ENCODE assay signal across 22 cellular contexts in the genomic region with DNA sequence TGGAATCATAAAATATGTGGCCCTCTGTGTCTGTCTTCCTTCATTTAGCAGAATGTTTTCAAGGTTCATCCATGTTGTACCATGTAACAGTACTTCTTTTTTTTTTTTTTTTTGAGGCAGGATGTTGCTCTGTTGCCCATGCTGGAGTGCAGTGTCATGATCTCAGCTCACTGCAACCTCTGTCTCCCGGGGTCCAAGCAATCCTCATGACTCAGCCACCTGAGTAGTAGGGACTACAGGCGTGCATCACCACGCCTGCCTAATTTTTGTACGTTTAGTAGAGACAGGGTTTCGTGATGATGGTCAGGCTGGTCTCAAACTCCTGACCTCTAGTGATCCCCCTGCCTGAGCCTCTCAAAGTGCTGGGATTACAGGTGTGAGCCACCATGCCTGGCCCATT. TPM values are rescaled to one million over a fixed set of nuclear protein-coding genes. Genes with fewer than 3 reads are reported as not detected.
DNase-seq lines count a peak whose midpoint lies in the region; ATAC-seq and TF ChIP-seq lines count a peak whose summit lies in the region.
"Had no signal": no experiment of that assay in that cellular context is flagged by ENCODE, and none has a peak within 500 bp of the region (broad histone marks: within the 10 kb centered on the region; RNA-seq: fewer than 3 reads in every experiment).

No MANE protein-coding gene starts in this region.

- peaks cover 66% of the 10 kb centered on the region for H3K36me3 Mint-ChIP-seq in stimulated activated naive CD8-positive, alpha-beta T cell treated with anti-CD3 and anti-CD28 coated beads, Interleukin-15, Interleukin-2, amounts not matched to agents 100 ng/mL and 50 ng/mL, for 24 hours (ENCODE audit: low read depth)
- H3K36me3 Mint-ChIP-seq in HFFc6 (ENCODE audit: low read depth): peaks cover 35% of the 10 kb centered on the region
- peaks cover 71 to 88% of the 10 kb centered on the region in 2 donors for H3K36me3 Mint-ChIP-seq in CD14-positive monocyte

- peak overlapping the region; percentile 4 for H3K27ac Mint-ChIP-seq in stimulated activated naive CD8-positive, alpha-beta T cell treated with anti-CD3 and anti-CD28 coated beads, Interleukin-15, Interleukin-2, amounts not matched to agents 100 ng/mL and 50 ng/mL, for 24 hours
- peak overlapping the region in 1 of 2 donors; percentile 40 for H3K27ac Mint-ChIP-seq in stimulated activated naive CD8-positive, alpha-beta T cell treated with anti-CD3 and anti-CD28 coated beads, Interleukin-15, amount 100 ng/mL, for 72 hours
- H3K27ac Mint-ChIP-seq in HFFc6 (peak overlapping the region; percentile 37), CD14-positive monocyte (peak overlapping the region in 3 of 7 donors; percentile 8 to 52 (median 8))
- H3K27ac Mint-ChIP-seq: CD8-positive, alpha-beta T cell had no signal

- no peak overlapping the region for H3K4me3 ChIP-seq in fibroblast of mammary gland (ENCODE audit: control insufficient read depth, low read depth, low read length)
- H3K4me3 ChIP-seq: hepatocyte, left ventricle myocardium inferior, tibial artery had no signal

- no peaks in the 10 kb centered on the region for H3K9me3 Mint-ChIP-seq in stimulated activated naive CD8-positive, alpha-beta T cell treated with anti-CD3 and anti-CD28 coated beads, Interleukin-15, Interleukin-2, amounts not matched to agents 100 ng/mL and 50 ng/mL, for 24 hours
- no peaks in the 10 kb centered on the region for H3K9me3 Mint-ChIP-seq in stimulated activated naive CD8-positive, alpha-beta T cell treated with anti-CD3 and anti-CD28 coated beads, Interleukin-15, amount 100 ng/mL, for 72 hours
- H3K9me3 Mint-ChIP-seq in HFFc6 (no peaks in the 10 kb centered on the region), CD14-positive monocyte (peaks cover 0 to 5% (median 0%) of the 10 kb centered on the region in 7 donors)
- H3K9me3 Mint-ChIP-seq: CD8-positive, alpha-beta T cell had no signal

- intact Hi-C loops in CD14-positive monocyte (cut with micrococcal nuclease): no loop called here

- TF ChIP-seq CTCF in HFFc6 (IDR thresholded peaks at IDR 0.05): no peak
- no peak for TF ChIP-seq CTCF in fibroblast of mammary gland (conservative IDR thresholded peaks at IDR 0.05; ENCODE audit: control insufficient read depth, insufficient read depth, low read depth, low read length)
- TF ChIP-seq CTCF in CD14-positive monocyte (IDR thresholded peaks at IDR 0.05): no peak

- H3K4me1 Mint-ChIP-seq in stimulated activated naive CD8-positive, alpha-beta T cell treated with anti-CD3 and anti-CD28 coated beads, Interleukin-15, Interleukin-2, amounts not matched to agents 100 ng/mL and 50 ng/mL, for 24 hours (ENCODE audit: low read depth): peaks cover 4% of the 10 kb centered on the region
- peaks cover 5% of the 10 kb centered on the region for H3K4me1 Mint-ChIP-seq in stimulated activated naive CD8-positive, alpha-beta T cell treated with anti-CD3 and anti-CD28 coated beads, Interleukin-15, amount 100 ng/mL, for 72 hours
- H3K4me1 Mint-ChIP-seq in HFFc6 (ENCODE audit: low read depth) (peaks cover 32% of the 10 kb centered on the region), CD14-positive monocyte (no peaks in the 10 kb centered on the region)

- no peak for DNase-seq in stimulated activated naive CD8-positive, alpha-beta T cell treated with anti-CD3 and anti-CD28 coated beads, Interleukin-15, amount 100 ng/mL, for 72 hours
- DNase-seq in HFFc6 (no peak), fibroblast of mammary gland (ENCODE audit: low read depth) (peak; percentile 53), mesenteric fat pad (ENCODE audit: low spot score) (no peak), CD14-positive monocyte (ENCODE audit: low spot score) (no peak), DMS79 (lab: John Stamatoyannopoulos, UW) (no peak), NCI-H2107 (lab: John Stamatoyannopoulos, UW) (no peak)
- DNase-seq: activated CD4-positive, alpha-beta T cell treated with anti-CD3 and anti-CD28 coated beads for 48 hours; activated CD8-positive, alpha-beta memory T cell treated with anti-CD3 and anti-CD28 coated beads, Interleukin-2, amount 50 U/mL, for 4 hours; CD8-positive, alpha-beta T cell; DMS153; effector CD8-positive, alpha-beta T cell; left ventricle myocardium inferior; midbrain; NCI-H1105; NCI-H2029 treated with DMSO at 0.1 percent for 48 hours; NCI-H226; stimulated activated naive CD8-positive, alpha-beta T cell treated with anti-CD3 and anti-CD28 coated beads, Interleukin-15, Interleukin-2, amounts not matched to agents 100 U/mL and 50 U/mL, for 24 hours; tibial artery had no signal

- no peak overlapping the region for H3K4me3 Mint-ChIP-seq in stimulated activated naive CD8-positive, alpha-beta T cell treated with anti-CD3 and anti-CD28 coated beads, Interleukin-15, Interleukin-2, amounts not matched to agents 100 ng/mL and 50 ng/mL, for 24 hours
- no peak overlapping the region for H3K4me3 Mint-ChIP-seq in stimulated activated naive CD8-positive, alpha-beta T cell treated with anti-CD3 and anti-CD28 coated beads, Interleukin-15, amount 100 ng/mL, for 72 hours
- H3K4me3 Mint-ChIP-seq in HFFc6 (no peak overlapping the region), CD14-positive monocyte (no peak overlapping the region)
- H3K4me3 Mint-ChIP-seq: CD8-positive, alpha-beta T cell had no signal

- ATAC-seq in stimulated activated naive CD8-positive, alpha-beta T cell treated with anti-CD3 and anti-CD28 coated beads, Interleukin-15, amount 100 ng/mL, for 72 hours: no peak
- ATAC-seq: CD8-positive, alpha-beta T cell; sciatic nerve; stimulated activated naive CD8-positive, alpha-beta T cell treated with anti-CD3 and anti-CD28 coated beads, Interleukin-15, Interleukin-2, amounts not matched to agents 100 U/mL and 50 U/mL, for 24 hours had no signal

- no peaks in the 10 kb centered on the region for H3K27me3 Mint-ChIP-seq in stimulated activated naive CD8-positive, alpha-beta T cell treated with anti-CD3 and anti-CD28 coated beads, Interleukin-15, Interleukin-2, amounts not matched to agents 100 ng/mL and 50 ng/mL, for 24 hours
- no peaks in the 10 kb centered on the region for H3K27me3 Mint-ChIP-seq in stimulated activated naive CD8-positive, alpha-beta T cell treated with anti-CD3 and anti-CD28 coated beads, Interleukin-15, amount 100 ng/mL, for 72 hours
- no peaks in the 10 kb centered on the region for H3K27me3 Mint-ChIP-seq in HFFc6 (ENCODE audit: insufficient read depth)
- no peaks in the 10 kb centered on the region for H3K27me3 Mint-ChIP-seq in CD14-positive monocyte (ENCODE audit: low read depth in 3 of 3)

RNA-seq across cellular contexts. Expression of a gene that starts 31.2 kb away (rescaled TPM):
- total RNA-seq in HFFc6 (2021; fragmentation: NEBNext Ultra II Directional; extraction: Animal tissue kit (Norgen Biotek cat#: 25700)): 100 to 1,000 TPM; 204 to 230 (median 222) TPM
- 216 TPM for total RNA-seq in mesenteric fat pad
- 100 to 1,000 TPM; 110 to 124 TPM for polyA plus RNA-seq in CD14-positive monocyte

RNA-seq across cellular contexts. Expression of a gene that starts 42.5 kb away (rescaled TPM):
- total RNA-seq in HFFc6 (2021; fragmentation: NEBNext Ultra II Directional; extraction: Animal tissue kit (Norgen Biotek cat#: 25700)): 1 to 10 TPM; 5.7 to 9.7 (median 7.1) TPM
- 21.9 TPM for total RNA-seq in mesenteric fat pad
- 1 to 10 TPM; 2.5 to 2.8 TPM for polyA plus RNA-seq in CD14-positive monocyte
